Comparison of ENCODE assay signal across 18 cellular contexts in genomic region chr9:108609895-108610253, GRCh38.
A peak's percentile ranks its signal among the peaks of the same experiment; 100 is the strongest.
DNase-seq lines count a peak whose midpoint lies in the region; ATAC-seq and TF ChIP-seq lines count a peak whose summit lies in the region.
"Had no signal": no experiment of that assay in that cellular context is flagged by ENCODE, and none has a peak within 500 bp of the region (broad histone marks: within the 10 kb centered on the region; RNA-seq: fewer than 3 reads in every experiment).

No MANE protein-coding gene starts in this region.

- peaks cover 13% of the 10 kb centered on the region for H3K4me1 ChIP-seq in GM23248 (ENCODE audit: insufficient read depth)
- H3K4me1 ChIP-seq in PC-3 (ENCODE audit: insufficient read depth, low read length) = peaks cover 7% of the 10 kb centered on the region
- H3K4me1 ChIP-seq: BE2C, Caco-2 had no signal

- no peak overlapping the region for H3K27ac Mint-ChIP-seq in progenitor cell of endocrine pancreas
- H3K27ac Mint-ChIP-seq: CD4-positive, alpha-beta T cell; GM23338; HFFc6; IgD-negative memory B cell had no signal

- no peak for TF ChIP-seq CTCF in PC-3 (conservative IDR thresholded peaks at IDR 0.05; ENCODE audit: low read depth, low read length)
- no peak for TF ChIP-seq CTCF in progenitor cell of endocrine pancreas (IDR thresholded peaks at IDR 0.05; ENCODE audit: unreplicated experiment)

- H3K9ac ChIP-seq in GM23248 = no peak overlapping the region
- no peak overlapping the region for H3K9ac ChIP-seq in PC-3 (ENCODE audit: low read length)

- no peaks in the 10 kb centered on the region for H3K79me2 ChIP-seq in GM23248 (ENCODE audit: insufficient read depth)
- H3K79me2 ChIP-seq in PC-3 (ENCODE audit: low read length) = no peaks in the 10 kb centered on the region

- no peak for ATAC-seq in PC-3
- ATAC-seq: GM23338, HepG2 had no signal

- POLR2A ChIA-PET in PC-3 (lab: Charles Lee; ENCODE audit: unreplicated experiment) = no interaction called here

- no peaks in the 10 kb centered on the region for H3K36me3 Mint-ChIP-seq in progenitor cell of endocrine pancreas (ENCODE audit: insufficient read depth)
- H3K36me3 Mint-ChIP-seq: IgD-negative memory B cell had no signal

- in situ Hi-C loops in GM23248 (cut with MboI) = no loop called here

- WGBS in GM23248 (ENCODE audit: low coverage in 1 of 2, low lambda C conversion rate in 2 of 2, missing lambda C conversion rate in 2 of 2), 2 experiments = 0 to 3% methylated on average over 2 of the region's 2 CpGs

- no peaks in the 10 kb centered on the region for H3K9me3 Mint-ChIP-seq in progenitor cell of endocrine pancreas (ENCODE audit: low read depth)
- H3K9me3 Mint-ChIP-seq: CD4-positive, alpha-beta T cell; GM23338; IgD-negative memory B cell had no signal

- DNase-seq in GM23248 (no peak), PC-3 (no peak), epithelial cell of prostate (ENCODE audit: low read depth, low spot score) (no peak), occipital lobe (lab: John Stamatoyannopoulos, UW) (no peak), NCI-H1105 (lab: John Stamatoyannopoulos, UW) (no peak), progenitor cell of endocrine pancreas (ENCODE audit: low spot score, unreplicated experiment) (no peak), NCI-H526 (lab: John Stamatoyannopoulos, UW) (no peak)
- DNase-seq: ACHN; BE2C; C1 segment of cervical spinal cord; Caco-2; CD4-positive, alpha-beta T cell; HCEC 1CT; HFFc6 had no signal

- no TSS peak for BruUV-seq in PC-3 (replicated peaks; lab: Mats Ljungman, UMichigan)

- H4K20me1 ChIP-seq in GM23248 (ENCODE audit: insufficient read depth) (no peaks in the 10 kb centered on the region), PC-3 (ENCODE audit: low read length) (no peaks in the 10 kb centered on the region)

- H3F3A ChIP-seq in GM23248 (ENCODE audit: insufficient read depth) (peaks cover 15% of the 10 kb centered on the region), PC-3 (ENCODE audit: low read length, unreplicated experiment) (no peaks in the 10 kb centered on the region)

- H3K27me3 ChIP-seq in GM23248 (replicated peaks; ENCODE audit: insufficient read depth) (peaks cover 4% of the 10 kb centered on the region; the same call in 1 of the 2 replicates), PC-3 (ENCODE audit: low read length) (no peaks in the 10 kb centered on the region)
- H3K27me3 ChIP-seq: BE2C had no signal

- H3K4me1 Mint-ChIP-seq in progenitor cell of endocrine pancreas (ENCODE audit: low read depth) = no peaks in the 10 kb centered on the region
- H3K4me1 Mint-ChIP-seq: GM23338, IgD-negative memory B cell had no signal

- H3K4me3 ChIP-seq in GM23248 = no peak overlapping the region
- no peak overlapping the region for H3K4me3 ChIP-seq in PC-3 (ENCODE audit: low read length)
- no peak overlapping the region for H3K4me3 ChIP-seq in skin epidermis
- H3K4me3 ChIP-seq: GM23338 had no signal

- H3K27me3 Mint-ChIP-seq in progenitor cell of endocrine pancreas = peaks cover 33% of the 10 kb centered on the region

- H3K36me3 ChIP-seq in GM23248 (ENCODE audit: low read depth) (no peaks in the 10 kb centered on the region), PC-3 (ENCODE audit: low read depth, low read length) (no peaks in the 10 kb centered on the region)
- H3K36me3 ChIP-seq: BE2C had no signal

- peak overlapping the region; percentile 30; the same call in 1 of the 2 replicates for H3K27ac ChIP-seq in GM23248
- H3K27ac ChIP-seq in PC-3 (ENCODE audit: low read length) = 0 out of 2 replicates have a peak overlapping the region, but pooled peaks have one; percentile 23
- peak overlapping the region; percentile 39 for H3K27ac ChIP-seq in epithelial cell of prostate
- H3K27ac ChIP-seq in skin epidermis = peak overlapping the region in 13 of 21 experiments; percentile 16 to 85 (median 58)

- H3K9me3 ChIP-seq in GM23248 (ENCODE audit: low read depth) (no peaks in the 10 kb centered on the region), PC-3 (ENCODE audit: low read length) (no peaks in the 10 kb centered on the region)
- H3K9me3 ChIP-seq: BE2C, Caco-2 had no signal

- CTCF ChIA-PET in PC-3 (lab: Charles Lee) = no interaction called here

- H3K4me2 ChIP-seq in GM23248 (ENCODE audit: unreplicated experiment) (no peak overlapping the region), PC-3 (ENCODE audit: low read length) (no peak overlapping the region)
- H3K4me2 ChIP-seq: GM23338 had no signal

- H3K9me2 ChIP-seq in GM23248 (ENCODE audit: insufficient read depth) (no peaks in the 10 kb centered on the region), PC-3 (replicated peaks; ENCODE audit: low read length) (no peaks in the 10 kb centered on the region)

- intact Hi-C loops in PC-3 (cut with micrococcal nuclease) = no loop called here

- no peak overlapping the region for H3K4me3 Mint-ChIP-seq in progenitor cell of endocrine pancreas (ENCODE audit: low read depth)
- H3K4me3 Mint-ChIP-seq: CD4-positive, alpha-beta T cell; GM23338; HFFc6; IgD-negative memory B cell had no signal

- H2AFZ ChIP-seq in GM23248 = no peak overlapping the region
- no peak overlapping the region for H2AFZ ChIP-seq in PC-3 (ENCODE audit: low read length)
- H2AFZ ChIP-seq: GM23338 had no signal
